ENCODE assay signal across 8 cellular contexts in genomic region chr7:12715372-12716133, GRCh38. TPM values are rescaled to one million over a fixed set of nuclear protein-coding genes. Genes with fewer than 3 reads are reported as not detected.
DNase-seq lines count a peak whose midpoint lies in the region; ATAC-seq and TF ChIP-seq lines count a peak whose summit lies in the region.

No MANE protein-coding gene starts in this region.

- no peaks in the 10 kb centered on the region for H3K36me3 Mint-ChIP-seq in GM23338 (ENCODE audit: low read depth)
- no peaks in the 10 kb centered on the region for H3K36me3 Mint-ChIP-seq in activated naive CD4-positive, alpha-beta T cell treated with anti-CD3 and anti-CD28 coated beads, Interleukin-2, amount 50 U/mL, for 72 hours

- no peaks in the 10 kb centered on the region for H4K20me1 ChIP-seq in GM23338 (replicated peaks; ENCODE audit: insufficient read depth)

- H3K79me2 ChIP-seq in GM23338 (replicated peaks; ENCODE audit: insufficient read depth) = no peaks in the 10 kb centered on the region

- peaks cover 59% of the 10 kb centered on the region for H3K4me1 Mint-ChIP-seq in GM23338

- no peak for TF ChIP-seq CTCF in GM23338 (conservative IDR thresholded peaks at IDR 0.05; ENCODE audit: low read depth in 2 of 2)

- no peaks in the 10 kb centered on the region for H3K9me2 ChIP-seq in GM23338 (ENCODE audit: insufficient read depth)

- H3K4me3 Mint-ChIP-seq in GM23338 = peak overlapping the region; percentile 53

- ATAC-seq in GM23338 (peak; percentile 96), GM21423 (IDR thresholded peaks at IDR 0.05; ENCODE audit: unreplicated experiment) (no peak), GM18517 (IDR thresholded peaks at IDR 0.05; ENCODE audit: unreplicated experiment) (no peak)
- ATAC-seq in activated naive CD4-positive, alpha-beta T cell treated with anti-CD3 and anti-CD28 coated beads, Interleukin-2, amount 50 U/mL, for 72 hours = peak; percentile 54 to 79

- peaks cover 2% of the 10 kb centered on the region for H3K27me3 Mint-ChIP-seq in GM23338 (ENCODE audit: insufficient read depth, low read depth, poor library complexity)

- no peaks in the 10 kb centered on the region for H3K27me3 ChIP-seq in GM23338 (ENCODE audit: insufficient read depth)

- H3K4me3 ChIP-seq in GM23338 = peak overlapping the region; percentile 28

- H3K4me2 ChIP-seq in GM23338 = peak overlapping the region; percentile 68

- H3K27ac Mint-ChIP-seq in GM23338 = peak overlapping the region; percentile 93
- H3K27ac Mint-ChIP-seq in activated naive CD4-positive, alpha-beta T cell treated with anti-CD3 and anti-CD28 coated beads, Interleukin-2, amount 50 U/mL, for 72 hours = no peak overlapping the region

- peak overlapping the region; percentile 3; the same call in 1 of the 2 replicates for H2AFZ ChIP-seq in GM23338

- no peaks in the 10 kb centered on the region for H3K36me3 ChIP-seq in GM23338 (ENCODE audit: insufficient read depth)

- H3K9me3 Mint-ChIP-seq in GM23338 = no peaks in the 10 kb centered on the region
- no peaks in the 10 kb centered on the region for H3K9me3 Mint-ChIP-seq in activated naive CD4-positive, alpha-beta T cell treated with anti-CD3 and anti-CD28 coated beads, Interleukin-2, amount 50 U/mL, for 72 hours

- H3F3A ChIP-seq in GM23338 (replicated peaks; ENCODE audit: low read depth) = no peaks in the 10 kb centered on the region

- intact Hi-C loops in head of caudate nucleus (cut with DNase I) = no loop called here

- H3K27ac ChIP-seq in GM23338 (ENCODE audit: low read depth) = peak overlapping the region; percentile 66; the same call in 1 of the 2 replicates

- peaks cover 53% of the 10 kb centered on the region for H3K4me1 ChIP-seq in GM23338 (ENCODE audit: insufficient read depth)

- DNase-seq in GM23338 (ENCODE audit: low spot score) = peak; percentile 80
- peak; percentile 90 for DNase-seq in NCI-H460 (ENCODE audit: extremely low read depth, low read depth)
- DNase-seq in activated naive CD4-positive, alpha-beta T cell treated with anti-CD3 and anti-CD28 coated beads, Interleukin-2, amount 50 U/mL, for 72 hours (ENCODE audit: low spot score in 2 of 2) = peak in 1 of 2 donors; percentile 6
- DNase-seq in head of caudate nucleus = peak in 27 of 42 donors; percentile 3 to 64 (median 21)
- DNase-seq in non-pigmented ciliary epithelial cell (ENCODE audit: low read depth) = peak; percentile 98
- no peak for DNase-seq in DMS114 treated with DMSO at 0.1 percent for 48 hours (lab: John Stamatoyannopoulos, UW; ENCODE audit: unreplicated experiment)

TF ChIP-seq in GM23338, 12 proteins besides CTCF, POLR2A, EP300 and RAD21 (continues in another document):
- peak; percentile 69; the same call in 1 of the 2 replicates for TF ChIP-seq ZNF462 (CRISPR knock-in tag; IDR thresholded peaks at IDR 0.05)
- TF ChIP-seq ZNF331 (CRISPR knock-in tag; IDR thresholded peaks at IDR 0.05; ENCODE audit: low read depth) = no peak
- no peak for TF ChIP-seq POLR2AphosphoS5 (IDR thresholded peaks at IDR 0.05; ENCODE audit: low read depth)
- no peak for TF ChIP-seq CREB1 (CRISPR knock-in tag; IDR thresholded peaks at IDR 0.05; ENCODE audit: low read depth)
- TF ChIP-seq, protein P1, sequence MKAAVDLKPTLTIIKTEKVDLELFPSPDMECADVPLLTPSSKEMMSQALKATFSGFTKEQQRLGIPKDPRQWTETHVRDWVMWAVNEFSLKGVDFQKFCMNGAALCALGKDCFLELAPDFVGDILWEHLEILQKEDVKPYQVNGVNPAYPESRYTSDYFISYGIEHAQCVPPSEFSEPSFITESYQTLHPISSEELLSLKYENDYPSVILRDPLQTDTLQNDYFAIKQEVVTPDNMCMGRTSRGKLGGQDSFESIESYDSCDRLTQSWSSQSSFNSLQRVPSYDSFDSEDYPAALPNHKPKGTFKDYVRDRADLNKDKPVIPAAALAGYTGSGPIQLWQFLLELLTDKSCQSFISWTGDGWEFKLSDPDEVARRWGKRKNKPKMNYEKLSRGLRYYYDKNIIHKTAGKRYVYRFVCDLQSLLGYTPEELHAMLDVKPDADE (IDR thresholded peaks at IDR 0.05) = no peak
- TF ChIP-seq ZNF114 (CRISPR knock-in tag; IDR thresholded peaks at IDR 0.05) = no peak
- peak; percentile 73 for TF ChIP-seq NANOG (IDR thresholded peaks at IDR 0.05; ENCODE audit: borderline replicate concordance)
- TF ChIP-seq STAT1 (IDR thresholded peaks at IDR 0.05; ENCODE audit: unreplicated experiment) = no peak

RNA-seq across cellular contexts. Expression of gene ARL4A, which starts 28.1 kb away (rescaled TPM):
- 48.9 and 49.2 TPM in 2 replicates for total RNA-seq in GM23338 (2014; rRNA removed; shearing (Covaris generic))
- 76.1 and 82.5 TPM in 2 replicates for polyA plus RNA-seq in GM23338 (2016; fragmentation: Nextera tagmentation; extraction: Ambion mirVana)
- 44.0 and 51.8 TPM in 2 replicates for total RNA-seq in NCI-H460 (2014; rRNA removed; shearing (Covaris generic))
- 30.7 and 35.7 TPM in 2 replicates for polyA plus RNA-seq in NCI-H460 (2014; cell fraction: nucleus; rRNA removed)
- total RNA-seq in activated naive CD4-positive, alpha-beta T cell treated with anti-CD3 and anti-CD28 coated beads, Interleukin-2, amount 50 U/mL, for 72 hours = 10 to 100 TPM in 1 of 2 donors, 1 to 10 TPM in 1; 7.9 to 11.0 TPM

Comparison
In these comparisons a context has a peak if more than half of its experiments do, and no peak if none do; other contexts are left out.
1. ATAC-seq: peak in GM23338 (single experiment) and activated naive CD4-positive, alpha-beta T cell treated with anti-CD3 and anti-CD28 coated beads, Interleukin-2, amount 50 U/mL, for 72 hours (2 of 2); none in GM21423 (single experiment) and GM18517 (single experiment).